In the genomic region with DNA sequence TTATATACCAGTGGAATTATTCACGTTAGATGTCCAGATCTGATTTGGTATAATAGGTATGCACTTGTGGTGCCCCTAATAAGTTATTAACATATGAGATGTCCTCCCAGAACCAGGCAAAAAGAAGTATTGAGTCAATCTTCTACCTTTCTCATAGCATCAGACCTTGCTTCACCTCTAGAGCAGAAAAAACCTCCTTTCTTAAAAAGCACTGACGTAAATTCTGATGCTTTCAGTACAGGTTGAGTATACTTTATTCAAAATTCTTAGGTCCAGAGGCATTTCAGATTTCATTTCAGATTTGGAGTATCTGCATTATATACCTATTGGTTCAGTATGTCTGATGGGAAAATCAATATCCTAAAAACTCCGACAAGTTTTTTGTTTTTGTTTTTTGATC, we compare ENCODE assay signal across 13 cellular contexts. TPM values are rescaled to one million over a fixed set of nuclear protein-coding genes. Genes with fewer than 3 reads are reported as not detected.
"Had no signal": no experiment of that assay in that cellular context is flagged by ENCODE, and none has a peak within 500 bp of the region (broad histone marks: within the 10 kb centered on the region; RNA-seq: fewer than 3 reads in every experiment).

No MANE protein-coding gene starts in this region.

- H3K9me3 Mint-ChIP-seq: memory B cell had no signal

- H3K4me1 ChIP-seq: colonic mucosa, upper lobe of left lung had no signal

- H3K27ac ChIP-seq: colonic mucosa, gastrocnemius medialis, heart right ventricle, SK-N-MC, spleen, upper lobe of left lung had no signal

- H3K36me3 Mint-ChIP-seq: memory B cell had no signal

- DNase-seq: colonic mucosa; gastrocnemius medialis; heart right ventricle; spleen; stimulated activated CD4-positive, alpha-beta T cell treated with anti-CD3 and anti-CD28 coated beads, Interleukin-1b, Interleukin-23, amount 100 ng/mL, for 48 hours; stimulated activated naive CD4-positive, alpha-beta T cell; upper lobe of left lung had no signal

- H3K4me1 Mint-ChIP-seq: memory B cell had no signal

- H3K4me3 ChIP-seq: colonic mucosa, gastrocnemius medialis, heart right ventricle, SK-N-MC, spleen, upper lobe of left lung had no signal

- H3K27me3 ChIP-seq: colonic mucosa, gastrocnemius medialis, spleen, upper lobe of left lung had no signal

- ATAC-seq: activated CD4-positive, CD25-positive, alpha-beta regulatory T cell treated with anti-CD3 and anti-CD28 coated beads, Interleukin-2, amount 50 U/mL, for 24 hours; gastrocnemius medialis; heart right ventricle; Right ventricle myocardium inferior; sciatic nerve had no signal

- H3K4me3 Mint-ChIP-seq: memory B cell had no signal

- H3K36me3 ChIP-seq: colonic mucosa, gastrocnemius medialis, heart right ventricle, spleen, upper lobe of left lung had no signal

- H3K27ac Mint-ChIP-seq: memory B cell had no signal

- H3K9me3 ChIP-seq: colonic mucosa, gastrocnemius medialis, heart right ventricle, spleen, upper lobe of left lung had no signal

RNA-seq across cellular contexts. Expression of a gene that starts 22.4 kb away (rescaled TPM):
- total RNA-seq: pulmonary artery endothelial cell had no signal
